21 cellular contexts compared by ENCODE assay signal in the genomic region with DNA sequence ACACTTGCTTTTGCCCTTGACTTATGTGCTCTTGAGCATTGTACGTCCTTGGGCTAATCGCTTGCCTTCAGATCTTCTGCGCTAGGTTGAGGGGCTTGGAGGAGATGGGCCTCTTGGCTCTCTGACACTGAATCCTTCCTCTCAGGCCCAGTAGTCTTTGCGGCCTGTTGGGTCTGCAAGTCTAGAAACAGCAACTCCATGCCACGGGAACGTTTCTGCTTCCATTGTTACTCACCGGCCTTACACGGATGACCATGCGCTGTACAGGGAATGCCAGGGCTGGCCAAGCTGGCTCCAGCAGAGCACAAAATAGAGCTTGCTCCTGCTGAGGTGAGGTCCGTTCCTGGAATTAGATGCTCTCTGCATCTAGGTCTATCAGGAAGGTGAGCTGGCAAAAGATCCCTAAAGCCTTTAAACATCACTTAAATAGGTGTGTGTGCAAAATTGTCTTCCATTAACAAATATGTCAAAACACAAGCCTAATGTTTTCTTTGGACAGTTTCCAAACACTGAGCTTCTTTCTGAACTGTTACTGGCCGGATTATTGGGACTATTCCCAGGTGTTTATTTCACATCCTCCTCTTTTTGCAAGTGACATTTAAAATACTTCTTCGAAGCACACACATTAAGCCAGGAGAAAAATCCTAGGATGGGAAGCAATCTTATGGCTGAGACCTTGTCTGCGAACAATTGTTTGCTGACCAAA. TPM values are rescaled to one million over a fixed set of nuclear protein-coding genes. Genes with fewer than 3 reads are reported as not detected.
DNase-seq lines count a peak whose midpoint lies in the region; ATAC-seq, FAIRE-seq and TF ChIP-seq lines count a peak whose summit lies in the region.
"Had no signal": no experiment of that assay in that cellular context is flagged by ENCODE, and none has a peak within 500 bp of the region (broad histone marks: within the 10 kb centered on the region; RNA-seq: fewer than 3 reads in every experiment).

No MANE protein-coding gene starts in this region.

- H3K4me1 Mint-ChIP-seq in GM23338 (peaks cover 74% of the 10 kb centered on the region), neural crest cell (peaks cover 35% of the 10 kb centered on the region)
- peaks cover 75% of the 10 kb centered on the region for H3K4me1 Mint-ChIP-seq in dendritic cell treated with granulocyte-macrophage colony-stimulating factor and Interleukin-4, amounts not matched to agents 40 ng/mL and 50 ng/mL, for 4 days (ENCODE audit: low read depth)
- H3K4me1 Mint-ChIP-seq in activated CD8-positive, alpha-beta memory T cell treated with anti-CD3 and anti-CD28 coated beads, Interleukin-2, amount 10 ng/mL, durations not matched to agents 7 days and 5 days: no peaks in the 10 kb centered on the region

- H3K36me3 Mint-ChIP-seq in GM23338 (ENCODE audit: low read depth): peaks cover 27% of the 10 kb centered on the region
- peaks cover 60% of the 10 kb centered on the region for H3K36me3 Mint-ChIP-seq in dendritic cell treated with granulocyte-macrophage colony-stimulating factor and Interleukin-4, amounts not matched to agents 40 ng/mL and 50 ng/mL, for 4 days (ENCODE audit: low read depth)
- peaks cover 11% of the 10 kb centered on the region for H3K36me3 Mint-ChIP-seq in neural crest cell (ENCODE audit: low read depth)
- no peaks in the 10 kb centered on the region for H3K36me3 Mint-ChIP-seq in activated CD8-positive, alpha-beta memory T cell treated with anti-CD3 and anti-CD28 coated beads, Interleukin-2, amount 10 ng/mL, durations not matched to agents 7 days and 5 days

- WGBS in ovary, 3 donors: 68 to 82% (median 79%) methylated on average over 13 of the region's 13 CpGs

- no peaks in the 10 kb centered on the region for H3K9me3 ChIP-seq in ovary
- H3K9me3 ChIP-seq in kidney (ENCODE audit: control insufficient read depth in 1 of 2, low read length in 2 of 2): no peaks in the 10 kb centered on the region
- H3K9me3 ChIP-seq: Caco-2, SK-N-SH had no signal

- no peak for TF ChIP-seq EP300 in ovary (IDR thresholded peaks at IDR 0.05)

- intact Hi-C loops in dendritic cell treated with granulocyte-macrophage colony-stimulating factor and Interleukin-4, amounts not matched to agents 40 ng/mL and 50 ng/mL, for 4 days (cut with micrococcal nuclease): no loop called here
- intact Hi-C loops in ovary (cut with DNase I): no loop called here
- intact Hi-C loops in kidney (cut with DNase I): no loop called here

- H3K27me3 ChIP-seq in GM23338 (ENCODE audit: insufficient read depth) (no peaks in the 10 kb centered on the region), ovary (no peaks in the 10 kb centered on the region)

- no peak overlapping the region for H3K9ac ChIP-seq in kidney (ENCODE audit: low read length in 2 of 2)
- H3K9ac ChIP-seq: GM23248, SK-N-SH had no signal

- no peak overlapping the region for H3K4me2 ChIP-seq in GM23338
- H3K4me2 ChIP-seq: SK-N-SH had no signal

- H3K4me3 Mint-ChIP-seq in GM23338 (no peak overlapping the region), neural crest cell (no peak overlapping the region)
- H3K4me3 Mint-ChIP-seq in dendritic cell treated with granulocyte-macrophage colony-stimulating factor and Interleukin-4, amounts not matched to agents 40 ng/mL and 50 ng/mL, for 4 days: no peak overlapping the region
- H3K4me3 Mint-ChIP-seq in activated CD8-positive, alpha-beta memory T cell treated with anti-CD3 and anti-CD28 coated beads, Interleukin-2, amount 10 ng/mL, durations not matched to agents 7 days and 5 days: no peak overlapping the region

- no peak for DNase-seq in GM23338 (ENCODE audit: low spot score)
- peak; percentile 33 to 85 for DNase-seq in NCI-H2081 (lab: John Stamatoyannopoulos, UW)
- no peak for DNase-seq in neural crest cell (ENCODE audit: low read depth, low spot score)
- DNase-seq in ovary: no peak
- DNase-seq in SW480 (ENCODE audit: low spot score): no peak
- no peak for DNase-seq in kidney
- DNase-seq in activated CD8-positive, alpha-beta memory T cell treated with anti-CD3 and anti-CD28 coated beads, Interleukin-2, amount 10 ng/mL, durations not matched to agents 7 days and 5 days: no peak
- DNase-seq: AML-193, Caco-2, DMS79 treated with DMSO at 0.1 percent for 48 hours, GM23248, NCI-H1048, NCI-H2107, NCI-H774, SK-N-SH had no signal

- peaks cover 91% of the 10 kb centered on the region for H3K79me2 ChIP-seq in GM23338 (replicated peaks; ENCODE audit: insufficient read depth)

- no peaks in the 10 kb centered on the region for H3K9me2 ChIP-seq in GM23338 (ENCODE audit: insufficient read depth)
- H3K9me2 ChIP-seq: SK-N-SH had no signal

- peaks cover 40% of the 10 kb centered on the region for H4K20me1 ChIP-seq in GM23338 (replicated peaks; ENCODE audit: insufficient read depth)

- peaks cover 6% of the 10 kb centered on the region for H3K27me3 Mint-ChIP-seq in GM23338 (ENCODE audit: insufficient read depth, low read depth, poor library complexity)
- H3K27me3 Mint-ChIP-seq in dendritic cell treated with granulocyte-macrophage colony-stimulating factor and Interleukin-4, amounts not matched to agents 40 ng/mL and 50 ng/mL, for 4 days: no peaks in the 10 kb centered on the region
- H3K27me3 Mint-ChIP-seq in neural crest cell (ENCODE audit: low read depth): no peaks in the 10 kb centered on the region
- H3K27me3 Mint-ChIP-seq in activated CD8-positive, alpha-beta memory T cell treated with anti-CD3 and anti-CD28 coated beads, Interleukin-2, amount 10 ng/mL, durations not matched to agents 7 days and 5 days: no peaks in the 10 kb centered on the region

- no peak overlapping the region for H3K4me3 ChIP-seq in GM23338
- H3K4me3 ChIP-seq in ovary: no peak overlapping the region
- no peak overlapping the region for H3K4me3 ChIP-seq in kidney (ENCODE audit: low read length in 2 of 2)
- H3K4me3 ChIP-seq: GM23248 had no signal

- CTCF ChIA-PET in activated CD8-positive, alpha-beta memory T cell treated with anti-CD3 and anti-CD28 coated beads, Interleukin-2, amount 10 ng/mL, durations not matched to agents 7 days and 5 days (lab: Charles Lee): no interaction called here

- no peak for ATAC-seq in GM23338
- ATAC-seq in activated CD8-positive, alpha-beta memory T cell treated with anti-CD3 and anti-CD28 coated beads, Interleukin-2, amount 10 ng/mL, durations not matched to agents 7 days and 5 days: no peak
- ATAC-seq: Panc1, Right ventricle myocardium inferior had no signal

- no peaks in the 10 kb centered on the region for H3F3A ChIP-seq in GM23338 (replicated peaks; ENCODE audit: low read depth)

- H2AFZ ChIP-seq in GM23338: no peak overlapping the region
- H2AFZ ChIP-seq: GM23248 had no signal

- H3K27ac Mint-ChIP-seq in GM23338 (no peak overlapping the region), neural crest cell (ENCODE audit: unreplicated experiment) (peak overlapping the region; percentile 16)
- H3K27ac Mint-ChIP-seq in dendritic cell treated with granulocyte-macrophage colony-stimulating factor and Interleukin-4, amounts not matched to agents 40 ng/mL and 50 ng/mL, for 4 days: peak overlapping the region; percentile 26
- H3K27ac Mint-ChIP-seq in activated CD8-positive, alpha-beta memory T cell treated with anti-CD3 and anti-CD28 coated beads, Interleukin-2, amount 10 ng/mL, durations not matched to agents 7 days and 5 days: no peak overlapping the region

- H3K4me1 ChIP-seq in GM23338 (ENCODE audit: insufficient read depth): peaks cover 45% of the 10 kb centered on the region
- H3K4me1 ChIP-seq in ovary (ENCODE audit: insufficient read depth): peaks cover 28% of the 10 kb centered on the region
- H3K4me1 ChIP-seq in kidney (ENCODE audit: control insufficient read depth in 1 of 2, insufficient read depth in 1 of 2, low read depth in 1 of 2, low read length in 2 of 2): peaks cover 9 to 11% of the 10 kb centered on the region in 2 donors
- H3K4me1 ChIP-seq: Caco-2 had no signal

- no peak for TF ChIP-seq POLR2A in ovary (IDR thresholded peaks at IDR 0.05)

- peaks cover 3% of the 10 kb centered on the region; the same call in 1 of the 2 replicates for H3K36me3 ChIP-seq in GM23338 (ENCODE audit: insufficient read depth)
- H3K36me3 ChIP-seq in ovary: no peaks in the 10 kb centered on the region
- H3K36me3 ChIP-seq in kidney (ENCODE audit: control insufficient read depth in 1 of 2, insufficient read depth in 2 of 2, low read length in 2 of 2): no peaks in the 10 kb centered on the region

- H3K9me3 Mint-ChIP-seq in GM23338: no peaks in the 10 kb centered on the region
- H3K9me3 Mint-ChIP-seq in dendritic cell treated with granulocyte-macrophage colony-stimulating factor and Interleukin-4, amounts not matched to agents 40 ng/mL and 50 ng/mL, for 4 days: no peaks in the 10 kb centered on the region
- H3K9me3 Mint-ChIP-seq in neural crest cell: no peaks in the 10 kb centered on the region
- H3K9me3 Mint-ChIP-seq in activated CD8-positive, alpha-beta memory T cell treated with anti-CD3 and anti-CD28 coated beads, Interleukin-2, amount 10 ng/mL, durations not matched to agents 7 days and 5 days (ENCODE audit: low read depth): peaks cover 4% of the 10 kb centered on the region

- TF ChIP-seq CTCF in GM23338 (conservative IDR thresholded peaks at IDR 0.05; ENCODE audit: low read depth in 2 of 2) (no peak), neural crest cell (conservative IDR thresholded peaks at IDR 0.05) (no peak), ovary (IDR thresholded peaks at IDR 0.05) (no peak), kidney (IDR thresholded peaks at IDR 0.05; ENCODE audit: borderline replicate concordance, extremely low read depth, insufficient read depth) (no peak)

- FAIRE-seq in kidney (lab: Jason Lieb, UNC): no peak
- FAIRE-seq: G401.6, GM12891, GM19239 had no signal

- 0 out of 2 replicates have a peak overlapping the region, but pooled peaks have one; percentile 28 for H3K27ac ChIP-seq in GM23338 (ENCODE audit: low read depth)
- H3K27ac ChIP-seq in ovary: no peak overlapping the region
- no peak overlapping the region for H3K27ac ChIP-seq in kidney (ENCODE audit: low read depth in 2 of 2, low read length in 2 of 2)
- H3K27ac ChIP-seq: GM23248 had no signal

TF ChIP-seq in GM23338, 12 proteins besides CTCF, POLR2A, EP300 and RAD21 (continues in another document):
- TF ChIP-seq ZNF114 (CRISPR knock-in tag; IDR thresholded peaks at IDR 0.05): no peak

RNA-seq across cellular contexts. Expression of gene DAPK1, which starts 29.7 kb away (rescaled TPM):
- total RNA-seq in GM23338 (2014; rRNA removed; shearing (Covaris generic)): 109 and 134 TPM in 2 replicates
- 32.2 and 37.0 TPM in 2 replicates for polyA plus RNA-seq in GM23338 (2016; fragmentation: Nextera tagmentation; extraction: Ambion mirVana)
- total RNA-seq in neural crest cell: 62.7 and 64.1 TPM in 2 replicates
- 100 to 1,000 TPM in 4 of 7 donors, 10 to 100 TPM in 3; 72.0 to 133 (median 103) TPM for total RNA-seq in ovary
- polyA plus RNA-seq in ovary: 10 to 100 TPM; 39.3 to 57.6 TPM
- total RNA-seq in kidney: 166 TPM
- 15.5 TPM for polyA plus RNA-seq in kidney (ENCODE audit: insufficient read depth, low read depth, low replicate concordance)
- 1 to 10 TPM; 1.2 to 6.8 TPM for total RNA-seq in activated CD8-positive, alpha-beta memory T cell treated with anti-CD3 and anti-CD28 coated beads, Interleukin-2, amount 10 ng/mL, durations not matched to agents 7 days and 5 days

Comparison
In these comparisons a context has a peak if more than half of its experiments do, and no peak if none do; other contexts are left out.
1. DNase-seq: peak in NCI-H2081 (2 of 2); none in GM23338 (single experiment), neural crest cell (single experiment), ovary (0 of 5), SW480 (single experiment), kidney (single experiment) and activated CD8-positive, alpha-beta memory T cell treated with anti-CD3 and anti-CD28 coated beads, Interleukin-2, amount 10 ng/mL, durations not matched to agents 7 days and 5 days (single experiment).
2. H3K27ac Mint-ChIP-seq: peak in dendritic cell treated with granulocyte-macrophage colony-stimulating factor and Interleukin-4, amounts not matched to agents 40 ng/mL and 50 ng/mL, for 4 days (single experiment) and neural crest cell (single experiment); none in GM23338 (single experiment) and activated CD8-positive, alpha-beta memory T cell treated with anti-CD3 and anti-CD28 coated beads, Interleukin-2, amount 10 ng/mL, durations not matched to agents 7 days and 5 days (single experiment).